17 cellular contexts compared by ENCODE assay signal in genomic region chr7:74364061-74364460, GRCh38.
DNase-seq lines count a peak whose midpoint lies in the region; ATAC-seq, FAIRE-seq and TF ChIP-seq lines count a peak whose summit lies in the region.
"Had no signal": no experiment of that assay in that cellular context is flagged by ENCODE, and none has a peak within 500 bp of the region (broad histone marks: within the 10 kb centered on the region; RNA-seq: fewer than 3 reads in every experiment).

No MANE protein-coding gene starts in this region.

- H3K36me3 ChIP-seq in SK-N-SH (replicated peaks in 1 of 2; ENCODE audit: control insufficient read depth in 1 of 2, insufficient read depth in 2 of 2, low read length in 1 of 2) = peaks cover 0 to 41% of the 10 kb centered on the region in 2 experiments

- TF ChIP-seq CTCF in A549 (IDR thresholded peaks at IDR 0.05) (no peak), GM12873 (IDR thresholded peaks at IDR 0.05; ENCODE audit: insufficient read depth, low read depth, low read length, missing control alignments) (peak; percentile 34), SK-N-SH (IDR thresholded peaks at IDR 0.05) (peak; percentile 34), foreskin keratinocyte (conservative IDR thresholded peaks at IDR 0.05) (peak; percentile 30)

- H3K9me2 ChIP-seq in SK-N-SH = no peaks in the 10 kb centered on the region

- no peaks in the 10 kb centered on the region for H3K9me3 Mint-ChIP-seq in stimulated activated naive CD8-positive, alpha-beta T cell treated with anti-CD3 and anti-CD28 coated beads, Interleukin-15, amount 100 ng/mL, for 72 hours
- H3K9me3 Mint-ChIP-seq: activated naive CD4-positive, alpha-beta T cell treated with anti-CD3 and anti-CD28 coated beads, Interleukin-2, amount 50 U/mL, for 24 hours; dendritic cell treated with granulocyte-macrophage colony-stimulating factor and Interleukin-4, amounts not matched to agents 40 ng/mL and 50 ng/mL, for 4 days; memory B cell had no signal

- H4K20me1 ChIP-seq in SK-N-SH (ENCODE audit: insufficient read depth) = no peaks in the 10 kb centered on the region

- H2AFZ ChIP-seq in SK-N-SH (ENCODE audit: low read depth) = no peak overlapping the region

- no peak for FAIRE-seq in A549 (lab: Jason Lieb, UNC)

- CTCF ChIA-PET in A549 (lab: Yijun Ruan, JAX) (interaction anchor here (1.0 to 1.4 kb wide), 2 partner anchors 158 to 278 kb away, joined by 3 read pairs; no protein-coding TSS in a partner anchor), SK-N-SH (lab: Yijun Ruan, JAX) (interaction anchor here (0.7 to 2.8 kb wide), 4 partner anchors 37 to 162 kb away, joined by 3 to 22 read pairs (median 4); no protein-coding TSS in a partner anchor)

- no peak overlapping the region for H3K4me2 ChIP-seq in A549
- H3K4me2 ChIP-seq in SK-N-SH = no peak overlapping the region

- WGBS in A549 (ENCODE audit: missing lambda C conversion rate) = 57% methylated on average over 6 of the region's 7 CpGs
- WGBS in SK-N-SH (ENCODE audit: low lambda C conversion rate) = 91% methylated on average over 7 of the region's 7 CpGs

- peaks cover 13% of the 10 kb centered on the region for H3F3A ChIP-seq in SK-N-SH (replicated peaks; ENCODE audit: insufficient read depth)

- H3K9me3 ChIP-seq in A549 (no peaks in the 10 kb centered on the region), SK-N-SH (no peaks in the 10 kb centered on the region)
- H3K9me3 ChIP-seq: Peyer's patch had no signal

- POLR2A ChIA-PET in A549 (lab: Yijun Ruan, JAX) = no interaction called here
- POLR2A ChIA-PET in SK-N-SH (lab: Yijun Ruan, JAX) = no interaction called here

- H3K4me3 Mint-ChIP-seq in stimulated activated naive CD8-positive, alpha-beta T cell treated with anti-CD3 and anti-CD28 coated beads, Interleukin-15, amount 100 ng/mL, for 72 hours = no peak overlapping the region
- H3K4me3 Mint-ChIP-seq: activated naive CD4-positive, alpha-beta T cell treated with anti-CD3 and anti-CD28 coated beads, Interleukin-2, amount 50 U/mL, for 24 hours; dendritic cell treated with granulocyte-macrophage colony-stimulating factor and Interleukin-4, amounts not matched to agents 40 ng/mL and 50 ng/mL, for 4 days; memory B cell had no signal

- H3K79me2 ChIP-seq in SK-N-SH (ENCODE audit: insufficient read depth) = no peaks in the 10 kb centered on the region

- no peak overlapping the region for H3K9ac ChIP-seq in SK-N-SH
- H3K9ac ChIP-seq: BLaER1 treated with 17β-estradiol and CSF1 and Interleukin-3, amounts not matched to agents 10 nM and 100 nM had no signal

- TF ChIP-seq POLR2A in A549 (IDR thresholded peaks at IDR 0.05; ENCODE audit: low read length) = no peak

- TF ChIP-seq RAD21 in A549 (conservative IDR thresholded peaks at IDR 0.05 in 1 of 2, IDR thresholded peaks at IDR 0.05 in 1 of 2) (peak in 1 of 2 experiments; percentile 20; a peak in 1 of 5 replicates), SK-N-SH (IDR thresholded peaks at IDR 0.05; ENCODE audit: low read length) (no peak)

- H3K4me3 ChIP-seq in A549 = no peak overlapping the region
- H3K4me3 ChIP-seq in SK-N-SH (ENCODE audit: low read depth in 2 of 2, low read length in 1 of 2) = no peak overlapping the region
- H3K4me3 ChIP-seq: BLaER1 treated with 17β-estradiol and CSF1 and Interleukin-3, amounts not matched to agents 10 nM and 100 nM; Peyer's patch had no signal

- no peaks in the 10 kb centered on the region for H3K27me3 Mint-ChIP-seq in stimulated activated naive CD8-positive, alpha-beta T cell treated with anti-CD3 and anti-CD28 coated beads, Interleukin-15, amount 100 ng/mL, for 72 hours
- H3K27me3 Mint-ChIP-seq: activated naive CD4-positive, alpha-beta T cell treated with anti-CD3 and anti-CD28 coated beads, Interleukin-2, amount 50 U/mL, for 24 hours; dendritic cell treated with granulocyte-macrophage colony-stimulating factor and Interleukin-4, amounts not matched to agents 40 ng/mL and 50 ng/mL, for 4 days; memory B cell had no signal

- H3K4me1 ChIP-seq in A549 (no peaks in the 10 kb centered on the region), SK-N-SH (ENCODE audit: control insufficient read depth in 1 of 2, insufficient read depth in 2 of 2, low read depth in 1 of 2, low read length in 1 of 2) (peaks cover 0 to 4% of the 10 kb centered on the region in 2 experiments; a peak in 1 of 4 replicates), foreskin keratinocyte (no peaks in the 10 kb centered on the region)

- no peak overlapping the region for H3K27ac ChIP-seq in A549
- no peak overlapping the region for H3K27ac ChIP-seq in SK-N-SH (ENCODE audit: low read depth in 2 of 2, low read length in 1 of 2)
- no peak overlapping the region for H3K27ac ChIP-seq in foreskin keratinocyte
- H3K27ac ChIP-seq: Peyer's patch had no signal

- H3K27ac Mint-ChIP-seq in stimulated activated naive CD8-positive, alpha-beta T cell treated with anti-CD3 and anti-CD28 coated beads, Interleukin-15, amount 100 ng/mL, for 72 hours = peak overlapping the region in 1 of 2 donors; percentile 34
- H3K27ac Mint-ChIP-seq: activated naive CD4-positive, alpha-beta T cell treated with anti-CD3 and anti-CD28 coated beads, Interleukin-2, amount 50 U/mL, for 24 hours; dendritic cell treated with granulocyte-macrophage colony-stimulating factor and Interleukin-4, amounts not matched to agents 40 ng/mL and 50 ng/mL, for 4 days; memory B cell had no signal

- DNase-seq in A549 (ENCODE audit: low read depth in 1 of 2, low spot score in 1 of 2) (peak; percentile 65 to 75), SK-N-SH (peak; percentile 46), foreskin keratinocyte (no peak), mucosa of gallbladder (ENCODE audit: low spot score) (no peak), AG20443 (ENCODE audit: low spot score) (no peak)
- DNase-seq in stimulated activated naive CD8-positive, alpha-beta T cell treated with anti-CD3 and anti-CD28 coated beads, Interleukin-15, amount 100 ng/mL, for 72 hours = no peak
- DNase-seq: NCI-H2029; Peyer's patch; stimulated activated CD4-positive, alpha-beta T cell treated with anti-CD3 and anti-CD28 coated beads, Interleukin-2, amount 100 ng/mL, for 24 hours; stimulated activated naive CD4-positive, alpha-beta T cell treated with Interleukin-2 at 50 U/mL for 16 hours; T-helper 9 cell had no signal

- peak; percentile 75 to 86 for ATAC-seq in A549
- peak; percentile 20 for ATAC-seq in foreskin keratinocyte
- no peak for ATAC-seq in stimulated activated naive CD8-positive, alpha-beta T cell treated with anti-CD3 and anti-CD28 coated beads, Interleukin-15, amount 100 ng/mL, for 72 hours
- ATAC-seq in GM19397 (IDR thresholded peaks at IDR 0.05; ENCODE audit: unreplicated experiment) = no peak

- H3K27me3 ChIP-seq in SK-N-SH (ENCODE audit: insufficient read depth) (no peaks in the 10 kb centered on the region), foreskin keratinocyte (no peaks in the 10 kb centered on the region)
- H3K27me3 ChIP-seq: BLaER1 treated with 17β-estradiol and CSF1 and Interleukin-3, amounts not matched to agents 10 nM and 100 nM; Peyer's patch had no signal

- TF ChIP-seq EP300 in A549 (IDR thresholded peaks at IDR 0.05) = no peak
- TF ChIP-seq EP300 in SK-N-SH (IDR thresholded peaks at IDR 0.05; ENCODE audit: borderline replicate concordance in 1 of 2, low read depth in 1 of 2, low read length in 1 of 2) = no peak

- no peaks in the 10 kb centered on the region for H3K4me1 Mint-ChIP-seq in stimulated activated naive CD8-positive, alpha-beta T cell treated with anti-CD3 and anti-CD28 coated beads, Interleukin-15, amount 100 ng/mL, for 72 hours
- H3K4me1 Mint-ChIP-seq: activated naive CD4-positive, alpha-beta T cell treated with anti-CD3 and anti-CD28 coated beads, Interleukin-2, amount 50 U/mL, for 24 hours; memory B cell had no signal

TF ChIP-seq in A549, 52 proteins besides CTCF, POLR2A, EP300 and RAD21 (continues in another document):
- TF ChIP-seq FOXS1 (CRISPR knock-in tag; IDR thresholded peaks at IDR 0.05) = no peak
- no peak for TF ChIP-seq KDM1A (IDR thresholded peaks at IDR 0.05; ENCODE audit: low read depth)
- TF ChIP-seq ZFP36 (IDR thresholded peaks at IDR 0.05; ENCODE audit: borderline replicate concordance, partially characterized antibody) = no peak
- no peak for TF ChIP-seq POLR2AphosphoS2 (conservative IDR thresholded peaks at IDR 0.05; ENCODE audit: low read length)
- TF ChIP-seq CEBPB (IDR thresholded peaks at IDR 0.05) = no peak
- no peak for TF ChIP-seq CHD4 (IDR thresholded peaks at IDR 0.05; ENCODE audit: borderline replicate concordance)
- no peak for TF ChIP-seq MAZ (IDR thresholded peaks at IDR 0.05; ENCODE audit: borderline replicate concordance, low read depth, low read length)
- no peak for TF ChIP-seq NPAS2 (CRISPR knock-in tag; IDR thresholded peaks at IDR 0.05; ENCODE audit: borderline replicate concordance)
- no peak for TF ChIP-seq RARB (CRISPR knock-in tag; IDR thresholded peaks at IDR 0.05)
- TF ChIP-seq, protein P1, sequence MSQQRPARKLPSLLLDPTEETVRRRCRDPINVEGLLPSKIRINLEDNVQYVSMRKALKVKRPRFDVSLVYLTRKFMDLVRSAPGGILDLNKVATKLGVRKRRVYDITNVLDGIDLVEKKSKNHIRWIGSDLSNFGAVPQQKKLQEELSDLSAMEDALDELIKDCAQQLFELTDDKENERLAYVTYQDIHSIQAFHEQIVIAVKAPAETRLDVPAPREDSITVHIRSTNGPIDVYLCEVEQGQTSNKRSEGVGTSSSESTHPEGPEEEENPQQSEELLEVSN (IDR thresholded peaks at IDR 0.05; ENCODE audit: borderline replicate concordance, low read depth) = no peak

TF ChIP-seq in SK-N-SH, 30 proteins besides CTCF, POLR2A, EP300 and RAD21 (continues in another document):
- no peak for TF ChIP-seq TCF12 (IDR thresholded peaks at IDR 0.05)
- TF ChIP-seq NRF1 (IDR thresholded peaks at IDR 0.05; ENCODE audit: low read depth, low read length) = no peak
- TF ChIP-seq, protein P2, sequence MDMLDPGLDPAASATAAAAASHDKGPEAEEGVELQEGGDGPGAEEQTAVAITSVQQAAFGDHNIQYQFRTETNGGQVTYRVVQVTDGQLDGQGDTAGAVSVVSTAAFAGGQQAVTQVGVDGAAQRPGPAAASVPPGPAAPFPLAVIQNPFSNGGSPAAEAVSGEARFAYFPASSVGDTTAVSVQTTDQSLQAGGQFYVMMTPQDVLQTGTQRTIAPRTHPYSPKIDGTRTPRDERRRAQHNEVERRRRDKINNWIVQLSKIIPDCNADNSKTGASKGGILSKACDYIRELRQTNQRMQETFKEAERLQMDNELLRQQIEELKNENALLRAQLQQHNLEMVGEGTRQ (IDR thresholded peaks at IDR 0.05; ENCODE audit: borderline replicate concordance, low read depth, low read length) = no peak
- no peak for TF ChIP-seq TAF1 (IDR thresholded peaks at IDR 0.05; ENCODE audit: borderline replicate concordance, low read depth, low read length)
- TF ChIP-seq GABPA (IDR thresholded peaks at IDR 0.05; ENCODE audit: low read depth) = no peak
- TF ChIP-seq, protein P3, sequence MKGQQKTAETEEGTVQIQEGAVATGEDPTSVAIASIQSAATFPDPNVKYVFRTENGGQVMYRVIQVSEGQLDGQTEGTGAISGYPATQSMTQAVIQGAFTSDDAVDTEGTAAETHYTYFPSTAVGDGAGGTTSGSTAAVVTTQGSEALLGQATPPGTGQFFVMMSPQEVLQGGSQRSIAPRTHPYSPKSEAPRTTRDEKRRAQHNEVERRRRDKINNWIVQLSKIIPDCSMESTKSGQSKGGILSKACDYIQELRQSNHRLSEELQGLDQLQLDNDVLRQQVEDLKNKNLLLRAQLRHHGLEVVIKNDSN (IDR thresholded peaks at IDR 0.05; ENCODE audit: borderline replicate concordance, low read depth) = no peak
- TF ChIP-seq GATA2 (CRISPR knock-in tag; IDR thresholded peaks at IDR 0.05) = no peak

Comparison
In these comparisons a context has a peak if more than half of its experiments do, and no peak if none do; other contexts are left out.
1. ATAC-seq: peak in A549 (2 of 2) and foreskin keratinocyte (single experiment); none in stimulated activated naive CD8-positive, alpha-beta T cell treated with anti-CD3 and anti-CD28 coated beads, Interleukin-15, amount 100 ng/mL, for 72 hours (single experiment) and GM19397 (single experiment).
2. DNase-seq: peak in A549 (2 of 2) and SK-N-SH (single experiment); none in foreskin keratinocyte (0 of 2), mucosa of gallbladder (single experiment), stimulated activated naive CD8-positive, alpha-beta T cell treated with anti-CD3 and anti-CD28 coated beads, Interleukin-15, amount 100 ng/mL, for 72 hours (0 of 2) and AG20443 (single experiment).
3. Of the 12 proteins assayed by ChIP-seq in both A549 and SK-N-SH: peak only in A549: none; only in SK-N-SH: CTCF; in both: none; in neither: 10; mixed calls (peak in some experiments, not most) for 1.